1 cellular context compared by ENCODE assay signal in genomic region chr6:158231551-158232444, GRCh38.
A peak's percentile ranks its signal among the peaks of the same experiment; 100 is the strongest.
TF ChIP-seq lines count a peak whose summit lies in the region.

No MANE protein-coding gene starts in this region.

TF ChIP-seq in HepG2, 621 proteins besides CTCF, POLR2A, EP300 and RAD21 (continued from another document and continues in another):
- TF ChIP-seq ZSCAN5A (CRISPR knock-in tag; IDR thresholded peaks at IDR 0.05; ENCODE audit: borderline replicate concordance) (no peak), ZBTB38 (CRISPR knock-in tag; IDR thresholded peaks at IDR 0.05) (peak; percentile 52; the same call in 1 of the 2 replicates), ZBTB26 (CRISPR knock-in tag; IDR thresholded peaks at IDR 0.05; ENCODE audit: borderline replicate concordance) (0 out of 2 replicates have a peak, but pooled peaks have one; percentile 18), ZFAT (CRISPR knock-in tag; conservative IDR thresholded peaks at IDR 0.05) (no peak), XRCC5 (optimal IDR thresholded peaks at IDR 0.05; ENCODE audit: low read length) (no peak), ZEB1 (IDR thresholded peaks at IDR 0.05; ENCODE audit: insufficient replicate concordance, low read depth) (no peak), SKI (IDR thresholded peaks at IDR 0.05; ENCODE audit: partially characterized antibody) (peak; percentile 73), MTA3 (CRISPR knock-in tag; IDR thresholded peaks at IDR 0.05) (no peak), TFDP1 (CRISPR knock-in tag; IDR thresholded peaks at IDR 0.05; ENCODE audit: borderline replicate concordance) (0 out of 2 replicates have a peak, but pooled peaks have one; percentile 14), SP140L (CRISPR knock-in tag; IDR thresholded peaks at IDR 0.05; ENCODE audit: borderline replicate concordance) (no peak), ZNF672 (CRISPR knock-in tag; IDR thresholded peaks at IDR 0.05) (0 out of 2 replicates have a peak, but pooled peaks have one; percentile 58), ZNF317 (CRISPR knock-in tag; IDR thresholded peaks at IDR 0.05) (no peak), ZNF263 (CRISPR knock-in tag; IDR thresholded peaks at IDR 0.05) (peak; percentile 44; the same call in 1 of the 2 replicates), DNMT3B (CRISPR knock-in tag; conservative IDR thresholded peaks at IDR 0.05) (no peak), ATF4 (CRISPR knock-in tag; IDR thresholded peaks at IDR 0.05) (0 out of 4 replicates have a peak, but pooled peaks of 1 of the 2 experiments have one; percentile 39), ZNF451 (CRISPR knock-in tag; IDR thresholded peaks at IDR 0.05) (no peak), GPBP1L1 (CRISPR knock-in tag; IDR thresholded peaks at IDR 0.05) (no peak), MXD4 (CRISPR knock-in tag; IDR thresholded peaks at IDR 0.05) (peak; percentile 30), POLR2AphosphoS5 (IDR thresholded peaks at IDR 0.05; ENCODE audit: low read depth, low read length) (peak; percentile 28; the same call in 1 of the 2 replicates), CEBPG (CRISPR knock-in tag; IDR thresholded peaks at IDR 0.05) (no peak), ZNF17 (CRISPR knock-in tag; IDR thresholded peaks at IDR 0.05) (no peak), POGK (CRISPR knock-in tag; conservative IDR thresholded peaks at IDR 0.05) (peak; percentile 16), SUZ12 (IDR thresholded peaks at IDR 0.05; ENCODE audit: low read depth, low read length) (no peak), ZNF891 (CRISPR knock-in tag; IDR thresholded peaks at IDR 0.05) (no peak), HNF4A (CRISPR knock-in tag; IDR thresholded peaks at IDR 0.05) (no peak), PTBP1 (IDR thresholded peaks at IDR 0.05; ENCODE audit: low read depth, low read length, poor library complexity, severe bottlenecking) (no peak), ATRX (CRISPR knock-in tag; IDR thresholded peaks at IDR 0.05; ENCODE audit: borderline replicate concordance) (no peak), KDM6A (CRISPR knock-in tag; IDR thresholded peaks at IDR 0.05; ENCODE audit: low read depth) (no peak), ZNF224 (CRISPR knock-in tag; IDR thresholded peaks at IDR 0.05) (no peak), NBN (conservative IDR thresholded peaks at IDR 0.05) (no peak), CENPBD1 (CRISPR knock-in tag; IDR thresholded peaks at IDR 0.05; ENCODE audit: borderline replicate concordance, low read depth) (no peak), GATAD2A (CRISPR knock-in tag; IDR thresholded peaks at IDR 0.05) (no peak; the same call in 1 of the 2 replicates), NFRKB (IDR thresholded peaks at IDR 0.05) (no peak), PRDM10 (CRISPR knock-in tag; IDR thresholded peaks at IDR 0.05; ENCODE audit: low read depth) (no peak), MEIS2 (CRISPR knock-in tag; IDR thresholded peaks at IDR 0.05) (no peak; the same call in 1 of the 2 replicates), FOXM1 (CRISPR knock-in tag; IDR thresholded peaks at IDR 0.05) (no peak), ZBTB40 (IDR thresholded peaks at IDR 0.05) (no peak), ZBTB40 (CRISPR knock-in tag; IDR thresholded peaks at IDR 0.05) (peak; percentile 57), HOXA3 (CRISPR knock-in tag; IDR thresholded peaks at IDR 0.05) (peak; percentile 62), ZNF605 (CRISPR knock-in tag; IDR thresholded peaks at IDR 0.05) (no peak), ZNF547 (CRISPR knock-in tag; IDR thresholded peaks at IDR 0.05) (peak; percentile 89; the same call in 1 of the 2 replicates), ZNF615 (CRISPR knock-in tag; IDR thresholded peaks at IDR 0.05; ENCODE audit: borderline replicate concordance) (no peak), GLI4 (CRISPR knock-in tag; IDR thresholded peaks at IDR 0.05; ENCODE audit: borderline replicate concordance) (0 out of 2 replicates have a peak, but pooled peaks have one; percentile 82), TEAD3 (CRISPR knock-in tag; optimal IDR thresholded peaks at IDR 0.05; ENCODE audit: borderline replicate concordance) (no peak)
